Comparison of ENCODE assay signal across 10 cellular contexts in genomic region chr3:44966795-44967278, GRCh38. TPM values are rescaled to one million over a fixed set of nuclear protein-coding genes. Genes with fewer than 3 reads are reported as not detected.
DNase-seq lines count a peak whose midpoint lies in the region; ATAC-seq lines count a peak whose summit lies in the region.
"Had no signal": no experiment of that assay in that cellular context is flagged by ENCODE, and none has a peak within 500 bp of the region (broad histone marks: within the 10 kb centered on the region; RNA-seq: fewer than 3 reads in every experiment).

No MANE protein-coding gene starts in this region.

- peaks cover 6% of the 10 kb centered on the region for H3K36me3 Mint-ChIP-seq in T-helper 2 cell treated with Interferon-gamma antibody and Interleukin-4, amounts not matched to agents 5 μg/mL and 100 μg/mL, for 36 hours (ENCODE audit: low read depth)

- ATAC-seq in HG02763 (IDR thresholded peaks at IDR 0.05; ENCODE audit: unreplicated experiment), result no peak
- ATAC-seq in HG02884 (IDR thresholded peaks at IDR 0.05; ENCODE audit: unreplicated experiment), result no peak

- DNase-seq in AML-193 (lab: John Stamatoyannopoulos, UW), result peak; percentile 99
- peak; percentile 37 for DNase-seq in HT1080 (ENCODE audit: low read depth)
- no peak for DNase-seq in T-helper 2 cell treated with Interferon-gamma antibody and Interleukin-4, amounts not matched to agents 5 μg/mL and 100 μg/mL, for 36 hours (ENCODE audit: low spot score)
- DNase-seq in kidney tubule cell (ENCODE audit: low spot score), result peak; percentile 49
- no peak for DNase-seq in NCI-H1105 treated with DMSO at 0.1 percent for 48 hours (lab: John Stamatoyannopoulos, UW)
- DNase-seq in dermis blood vessel endothelial cell, result no peak
- DNase-seq: central memory CD4-positive, alpha-beta T cell; NCI-H1436 treated with DMSO at 0.1 percent for 48 hours had no signal

- H3K27ac Mint-ChIP-seq in T-helper 2 cell treated with Interferon-gamma antibody and Interleukin-4, amounts not matched to agents 5 μg/mL and 100 μg/mL, for 36 hours, result peak overlapping the region; percentile 38

- peak overlapping the region; percentile 16 for H3K4me3 Mint-ChIP-seq in T-helper 2 cell treated with Interferon-gamma antibody and Interleukin-4, amounts not matched to agents 5 μg/mL and 100 μg/mL, for 36 hours

- H3K9me3 Mint-ChIP-seq in T-helper 2 cell treated with Interferon-gamma antibody and Interleukin-4, amounts not matched to agents 5 μg/mL and 100 μg/mL, for 36 hours, result no peaks in the 10 kb centered on the region

- H3K27me3 Mint-ChIP-seq in T-helper 2 cell treated with Interferon-gamma antibody and Interleukin-4, amounts not matched to agents 5 μg/mL and 100 μg/mL, for 36 hours (ENCODE audit: low read depth), result no peaks in the 10 kb centered on the region

- H3K4me1 Mint-ChIP-seq in T-helper 2 cell treated with Interferon-gamma antibody and Interleukin-4, amounts not matched to agents 5 μg/mL and 100 μg/mL, for 36 hours (ENCODE audit: low read depth), result peaks cover 56% of the 10 kb centered on the region

RNA-seq across cellular contexts. Expression of gene ZDHHC3, which starts 9.1 kb away (rescaled TPM):
- total RNA-seq in HT1080 (2014; rRNA removed; shearing (Covaris generic)), result 60.7 and 72.8 TPM in 2 replicates
- 33.3 and 42.9 TPM in 2 replicates for polyA plus RNA-seq in HT1080 (2015; cell fraction: cytosol; rRNA removed)
- 15.2 and 19.7 TPM in 2 replicates for polyA plus RNA-seq in HT1080 (2015; cell fraction: nucleus; rRNA removed)
- 69.4 and 98.2 TPM in 2 replicates for total RNA-seq in dermis blood vessel endothelial cell

RNA-seq across cellular contexts. Expression of gene EXOSC7, which starts 9.2 kb away (rescaled TPM):
- 69.1 and 71.0 TPM in 2 replicates for total RNA-seq in HT1080 (2014; rRNA removed; shearing (Covaris generic))
- polyA plus RNA-seq in HT1080 (2015; cell fraction: cytosol; rRNA removed), result 67.3 and 68.3 TPM in 2 replicates
- polyA plus RNA-seq in HT1080 (2015; cell fraction: nucleus; rRNA removed), result 52.1 and 59.7 TPM in 2 replicates
- 39.1 and 50.4 TPM in 2 replicates for total RNA-seq in dermis blood vessel endothelial cell

RNA-seq across cellular contexts. Expression of gene CLEC3B, which starts 59.3 kb away (rescaled TPM):
- total RNA-seq in HT1080 (2014; rRNA removed; shearing (Covaris generic)), result not detected in 2 replicates
- polyA plus RNA-seq in HT1080 (2015; cell fraction: cytosol; rRNA removed), result not detected in 2 replicates
- 0.62 TPM in 1 of 2 replicates, not detected in the other for polyA plus RNA-seq in HT1080 (2015; cell fraction: nucleus; rRNA removed)
- total RNA-seq in dermis blood vessel endothelial cell, result 0.88 and 6.3 TPM in 2 replicates

Comparison
In these comparisons a context has a peak if more than half of its experiments do, and no peak if none do; other contexts are left out.
1. DNase-seq: peak in AML-193 (2 of 2), HT1080 (single experiment) and kidney tubule cell (single experiment); none in T-helper 2 cell treated with Interferon-gamma antibody and Interleukin-4, amounts not matched to agents 5 μg/mL and 100 μg/mL, for 36 hours (single experiment), NCI-H1105 treated with DMSO at 0.1 percent for 48 hours (single experiment) and dermis blood vessel endothelial cell (single experiment).